ENCODE assay signal across 1 cellular context in the genomic region with DNA sequence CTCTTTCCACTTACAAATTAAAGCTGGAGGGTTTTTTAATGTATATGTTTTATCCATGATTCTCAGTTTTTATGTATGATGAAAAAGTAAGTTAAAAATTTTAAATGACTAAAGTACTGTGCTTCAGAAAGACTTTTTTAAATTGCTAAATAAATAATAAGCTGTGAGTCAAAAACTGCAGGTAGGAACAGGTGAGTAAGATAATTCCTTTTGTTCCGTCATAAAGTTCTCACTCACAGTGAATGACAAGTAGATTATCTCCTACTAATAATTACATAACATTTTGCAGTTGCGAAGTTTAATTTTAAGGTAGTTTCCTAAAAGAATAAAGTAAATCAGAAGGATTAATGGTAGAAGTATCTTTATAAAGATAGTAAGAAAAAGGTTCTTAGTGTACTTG.
TF ChIP-seq lines count a peak whose summit lies in the region.

No MANE protein-coding gene starts in this region.

TF ChIP-seq in GM23338, 12 proteins besides CTCF, POLR2A, EP300 and RAD21 (continued from another document):
- TF ChIP-seq, protein P1, sequence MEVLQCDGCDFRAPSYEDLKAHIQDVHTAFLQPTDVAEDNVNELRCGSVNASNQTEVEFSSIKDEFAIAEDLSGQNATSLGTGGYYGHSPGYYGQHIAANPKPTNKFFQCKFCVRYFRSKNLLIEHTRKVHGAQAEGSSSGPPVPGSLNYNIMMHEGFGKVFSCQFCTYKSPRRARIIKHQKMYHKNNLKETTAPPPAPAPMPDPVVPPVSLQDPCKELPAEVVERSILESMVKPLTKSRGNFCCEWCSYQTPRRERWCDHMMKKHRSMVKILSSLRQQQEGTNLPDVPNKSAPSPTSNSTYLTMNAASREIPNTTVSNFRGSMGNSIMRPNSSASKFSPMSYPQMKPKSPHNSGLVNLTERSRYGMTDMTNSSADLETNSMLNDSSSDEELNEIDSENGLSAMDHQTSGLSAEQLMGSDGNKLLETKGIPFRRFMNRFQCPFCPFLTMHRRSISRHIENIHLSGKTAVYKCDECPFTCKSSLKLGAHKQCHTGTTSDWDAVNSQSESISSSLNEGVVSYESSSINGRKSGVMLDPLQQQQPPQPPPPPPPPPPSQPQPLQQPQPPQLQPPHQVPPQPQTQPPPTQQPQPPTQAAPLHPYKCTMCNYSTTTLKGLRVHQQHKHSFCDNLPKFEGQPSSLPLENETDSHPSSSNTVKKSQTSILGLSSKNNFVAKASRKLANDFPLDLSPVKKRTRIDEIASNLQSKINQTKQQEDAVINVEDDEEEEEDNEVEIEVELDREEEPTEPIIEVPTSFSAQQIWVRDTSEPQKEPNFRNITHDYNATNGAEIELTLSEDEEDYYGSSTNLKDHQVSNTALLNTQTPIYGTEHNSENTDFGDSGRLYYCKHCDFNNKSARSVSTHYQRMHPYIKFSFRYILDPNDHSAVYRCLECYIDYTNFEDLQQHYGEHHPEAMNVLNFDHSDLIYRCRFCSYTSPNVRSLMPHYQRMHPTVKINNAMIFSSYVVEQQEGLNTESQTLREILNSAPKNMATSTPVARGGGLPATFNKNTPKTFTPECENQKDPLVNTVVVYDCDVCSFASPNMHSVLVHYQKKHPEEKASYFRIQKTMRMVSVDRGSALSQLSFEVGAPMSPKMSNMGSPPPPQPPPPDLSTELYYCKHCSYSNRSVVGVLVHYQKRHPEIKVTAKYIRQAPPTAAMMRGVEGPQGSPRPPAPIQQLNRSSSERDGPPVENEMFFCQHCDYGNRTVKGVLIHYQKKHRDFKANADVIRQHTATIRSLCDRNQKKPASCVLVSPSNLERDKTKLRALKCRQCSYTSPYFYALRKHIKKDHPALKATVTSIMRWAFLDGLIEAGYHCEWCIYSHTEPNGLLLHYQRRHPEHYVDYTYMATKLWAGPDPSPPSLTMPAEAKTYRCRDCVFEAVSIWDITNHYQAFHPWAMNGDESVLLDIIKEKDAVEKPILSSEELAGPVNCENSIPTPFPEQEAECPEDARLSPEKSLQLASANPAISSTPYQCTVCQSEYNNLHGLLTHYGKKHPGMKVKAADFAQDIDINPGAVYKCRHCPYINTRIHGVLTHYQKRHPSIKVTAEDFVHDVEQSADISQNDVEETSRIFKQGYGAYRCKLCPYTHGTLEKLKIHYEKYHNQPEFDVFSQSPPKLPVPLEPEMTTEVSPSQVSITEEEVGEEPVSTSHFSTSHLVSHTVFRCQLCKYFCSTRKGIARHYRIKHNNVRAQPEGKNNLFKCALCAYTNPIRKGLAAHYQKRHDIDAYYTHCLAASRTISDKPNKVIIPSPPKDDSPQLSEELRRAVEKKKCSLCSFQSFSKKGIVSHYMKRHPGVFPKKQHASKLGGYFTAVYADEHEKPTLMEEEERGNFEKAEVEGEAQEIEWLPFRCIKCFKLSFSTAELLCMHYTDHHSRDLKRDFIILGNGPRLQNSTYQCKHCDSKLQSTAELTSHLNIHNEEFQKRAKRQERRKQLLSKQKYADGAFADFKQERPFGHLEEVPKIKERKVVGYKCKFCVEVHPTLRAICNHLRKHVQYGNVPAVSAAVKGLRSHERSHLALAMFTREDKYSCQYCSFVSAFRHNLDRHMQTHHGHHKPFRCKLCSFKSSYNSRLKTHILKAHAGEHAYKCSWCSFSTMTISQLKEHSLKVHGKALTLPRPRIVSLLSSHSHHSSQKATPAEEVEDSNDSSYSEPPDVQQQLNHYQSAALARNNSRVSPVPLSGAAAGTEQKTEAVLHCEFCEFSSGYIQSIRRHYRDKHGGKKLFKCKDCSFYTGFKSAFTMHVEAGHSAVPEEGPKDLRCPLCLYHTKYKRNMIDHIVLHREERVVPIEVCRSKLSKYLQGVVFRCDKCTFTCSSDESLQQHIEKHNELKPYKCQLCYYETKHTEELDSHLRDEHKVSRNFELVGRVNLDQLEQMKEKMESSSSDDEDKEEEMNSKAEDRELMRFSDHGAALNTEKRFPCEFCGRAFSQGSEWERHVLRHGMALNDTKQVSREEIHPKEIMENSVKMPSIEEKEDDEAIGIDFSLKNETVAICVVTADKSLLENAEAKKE (CRISPR knock-in tag; IDR thresholded peaks at IDR 0.05) = no peak
- TF ChIP-seq, protein P2, sequence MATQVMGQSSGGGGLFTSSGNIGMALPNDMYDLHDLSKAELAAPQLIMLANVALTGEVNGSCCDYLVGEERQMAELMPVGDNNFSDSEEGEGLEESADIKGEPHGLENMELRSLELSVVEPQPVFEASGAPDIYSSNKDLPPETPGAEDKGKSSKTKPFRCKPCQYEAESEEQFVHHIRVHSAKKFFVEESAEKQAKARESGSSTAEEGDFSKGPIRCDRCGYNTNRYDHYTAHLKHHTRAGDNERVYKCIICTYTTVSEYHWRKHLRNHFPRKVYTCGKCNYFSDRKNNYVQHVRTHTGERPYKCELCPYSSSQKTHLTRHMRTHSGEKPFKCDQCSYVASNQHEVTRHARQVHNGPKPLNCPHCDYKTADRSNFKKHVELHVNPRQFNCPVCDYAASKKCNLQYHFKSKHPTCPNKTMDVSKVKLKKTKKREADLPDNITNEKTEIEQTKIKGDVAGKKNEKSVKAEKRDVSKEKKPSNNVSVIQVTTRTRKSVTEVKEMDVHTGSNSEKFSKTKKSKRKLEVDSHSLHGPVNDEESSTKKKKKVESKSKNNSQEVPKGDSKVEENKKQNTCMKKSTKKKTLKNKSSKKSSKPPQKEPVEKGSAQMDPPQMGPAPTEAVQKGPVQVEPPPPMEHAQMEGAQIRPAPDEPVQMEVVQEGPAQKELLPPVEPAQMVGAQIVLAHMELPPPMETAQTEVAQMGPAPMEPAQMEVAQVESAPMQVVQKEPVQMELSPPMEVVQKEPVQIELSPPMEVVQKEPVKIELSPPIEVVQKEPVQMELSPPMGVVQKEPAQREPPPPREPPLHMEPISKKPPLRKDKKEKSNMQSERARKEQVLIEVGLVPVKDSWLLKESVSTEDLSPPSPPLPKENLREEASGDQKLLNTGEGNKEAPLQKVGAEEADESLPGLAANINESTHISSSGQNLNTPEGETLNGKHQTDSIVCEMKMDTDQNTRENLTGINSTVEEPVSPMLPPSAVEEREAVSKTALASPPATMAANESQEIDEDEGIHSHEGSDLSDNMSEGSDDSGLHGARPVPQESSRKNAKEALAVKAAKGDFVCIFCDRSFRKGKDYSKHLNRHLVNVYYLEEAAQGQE (IDR thresholded peaks at IDR 0.05; ENCODE audit: unreplicated experiment) = no peak
- TF ChIP-seq CREB1 (CRISPR knock-in tag; IDR thresholded peaks at IDR 0.05; ENCODE audit: low read depth) = no peak
- no peak for TF ChIP-seq NANOG (IDR thresholded peaks at IDR 0.05; ENCODE audit: borderline replicate concordance)
- TF ChIP-seq JUNB (IDR thresholded peaks at IDR 0.05; ENCODE audit: unreplicated experiment) = no peak
- no peak for TF ChIP-seq ZNF331 (CRISPR knock-in tag; IDR thresholded peaks at IDR 0.05; ENCODE audit: low read depth)
- no peak for TF ChIP-seq POLR2AphosphoS5 (IDR thresholded peaks at IDR 0.05; ENCODE audit: low read depth)
- TF ChIP-seq EZH2 (IDR thresholded peaks at IDR 0.05; ENCODE audit: low read depth, unreplicated experiment) = no peak
- TF ChIP-seq STAT1 (IDR thresholded peaks at IDR 0.05; ENCODE audit: unreplicated experiment) = no peak
- TF ChIP-seq ZNF114 (CRISPR knock-in tag; IDR thresholded peaks at IDR 0.05) = no peak
- TF ChIP-seq EZH2phosphoT487 (IDR thresholded peaks at IDR 0.05; ENCODE audit: unreplicated experiment) = no peak
